ENCODE assay signal across 1 cellular context in the genomic region with DNA sequence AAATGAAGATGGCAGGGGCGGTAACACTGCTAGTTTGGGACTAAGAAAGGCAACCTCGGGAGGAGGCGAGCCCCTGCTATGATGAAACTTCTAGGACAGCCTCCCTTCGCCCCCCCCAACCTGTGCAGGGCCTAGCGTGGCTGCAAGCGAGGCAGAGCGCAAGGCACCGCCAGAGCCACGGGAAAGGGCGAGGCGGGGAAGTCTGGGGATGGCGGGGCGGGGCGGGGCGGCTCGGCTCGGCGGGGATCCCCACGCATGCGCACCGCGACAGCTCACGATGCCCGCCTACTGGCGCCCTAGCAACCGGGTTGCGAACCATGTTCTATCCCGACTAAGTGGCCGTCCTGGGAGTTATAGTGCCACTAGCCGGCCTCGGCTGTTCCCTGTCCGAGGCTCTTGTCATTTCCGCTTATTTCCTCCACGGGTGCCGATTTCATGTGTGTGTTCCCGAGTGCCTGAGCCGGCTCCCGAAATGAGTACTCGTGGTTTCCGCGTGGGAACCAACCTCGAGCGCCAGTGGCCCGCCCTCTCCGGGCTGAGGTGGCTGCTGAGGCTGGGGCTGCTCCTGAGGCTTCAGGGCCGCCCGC.
TF ChIP-seq lines count a peak whose summit lies in the region.

No MANE protein-coding gene starts in this region.

TF ChIP-seq in GM12878, 131 proteins besides CTCF, POLR2A, EP300 and RAD21 (continued from another document):
- TF ChIP-seq, protein P1, sequence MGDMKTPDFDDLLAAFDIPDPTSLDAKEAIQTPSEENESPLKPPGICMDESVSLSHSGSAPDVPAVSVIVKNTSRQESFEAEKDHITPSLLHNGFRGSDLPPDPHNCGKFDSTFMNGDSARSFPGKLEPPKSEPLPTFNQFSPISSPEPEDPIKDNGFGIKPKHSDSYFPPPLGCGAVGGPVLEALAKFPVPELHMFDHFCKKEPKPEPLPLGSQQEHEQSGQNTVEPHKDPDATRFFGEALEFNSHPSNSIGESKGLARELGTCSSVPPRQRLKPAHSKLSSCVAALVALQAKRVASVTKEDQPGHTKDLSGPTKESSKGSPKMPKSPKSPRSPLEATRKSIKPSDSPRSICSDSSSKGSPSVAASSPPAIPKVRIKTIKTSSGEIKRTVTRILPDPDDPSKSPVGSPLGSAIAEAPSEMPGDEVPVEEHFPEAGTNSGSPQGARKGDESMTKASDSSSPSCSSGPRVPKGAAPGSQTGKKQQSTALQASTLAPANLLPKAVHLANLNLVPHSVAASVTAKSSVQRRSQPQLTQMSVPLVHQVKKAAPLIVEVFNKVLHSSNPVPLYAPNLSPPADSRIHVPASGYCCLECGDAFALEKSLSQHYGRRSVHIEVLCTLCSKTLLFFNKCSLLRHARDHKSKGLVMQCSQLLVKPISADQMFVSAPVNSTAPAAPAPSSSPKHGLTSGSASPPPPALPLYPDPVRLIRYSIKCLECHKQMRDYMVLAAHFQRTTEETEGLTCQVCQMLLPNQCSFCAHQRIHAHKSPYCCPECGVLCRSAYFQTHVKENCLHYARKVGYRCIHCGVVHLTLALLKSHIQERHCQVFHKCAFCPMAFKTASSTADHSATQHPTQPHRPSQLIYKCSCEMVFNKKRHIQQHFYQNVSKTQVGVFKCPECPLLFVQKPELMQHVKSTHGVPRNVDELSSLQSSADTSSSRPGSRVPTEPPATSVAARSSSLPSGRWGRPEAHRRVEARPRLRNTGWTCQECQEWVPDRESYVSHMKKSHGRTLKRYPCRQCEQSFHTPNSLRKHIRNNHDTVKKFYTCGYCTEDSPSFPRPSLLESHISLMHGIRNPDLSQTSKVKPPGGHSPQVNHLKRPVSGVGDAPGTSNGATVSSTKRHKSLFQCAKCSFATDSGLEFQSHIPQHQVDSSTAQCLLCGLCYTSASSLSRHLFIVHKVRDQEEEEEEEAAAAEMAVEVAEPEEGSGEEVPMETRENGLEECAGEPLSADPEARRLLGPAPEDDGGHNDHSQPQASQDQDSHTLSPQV (IDR thresholded peaks at IDR 0.05) = no peak
- TF ChIP-seq JUND (IDR thresholded peaks at IDR 0.05; ENCODE audit: low read depth, low read length) = no peak
- TF ChIP-seq FOXM1 (IDR thresholded peaks at IDR 0.05; ENCODE audit: low read depth, low read length) = no peak
- TF ChIP-seq BHLHE40 (IDR thresholded peaks at IDR 0.05; ENCODE audit: borderline replicate concordance in 1 of 2, low read depth in 2 of 2, low read length in 1 of 2) = 0 out of 4 replicates have a peak, but pooled peaks of 1 of the 2 experiments have one; percentile 8
- TF ChIP-seq NR2F1 (conservative IDR thresholded peaks at IDR 0.05) = no peak
- TF ChIP-seq PAX8 (IDR thresholded peaks at IDR 0.05) = no peak
- no peak for TF ChIP-seq IRF4 (IDR thresholded peaks at IDR 0.05; ENCODE audit: low read depth, low read length)
- TF ChIP-seq NFXL1 (IDR thresholded peaks at IDR 0.05; ENCODE audit: borderline replicate concordance) = no peak
- TF ChIP-seq NBN (IDR thresholded peaks at IDR 0.05) = no peak
- no peak for TF ChIP-seq ZNF622 (IDR thresholded peaks at IDR 0.05)
- no peak for TF ChIP-seq ATF2 (IDR thresholded peaks at IDR 0.05; ENCODE audit: low read length)
- TF ChIP-seq IKZF2 (IDR thresholded peaks at IDR 0.05) = peak in 1 of 2 experiments; percentile 13; a peak in 1 of 4 replicates
- TF ChIP-seq CEBPB (IDR thresholded peaks at IDR 0.05; ENCODE audit: borderline replicate concordance in 1 of 2, low read depth in 2 of 2, low read length in 2 of 2) = no peak
- no peak for TF ChIP-seq EGR1 (IDR thresholded peaks at IDR 0.05; ENCODE audit: borderline replicate concordance in 1 of 2, low read depth in 2 of 2, low read length in 2 of 2)
- no peak for TF ChIP-seq NFYA (IDR thresholded peaks at IDR 0.05; ENCODE audit: borderline replicate concordance, low read depth, low read length)
- TF ChIP-seq, protein P2, sequence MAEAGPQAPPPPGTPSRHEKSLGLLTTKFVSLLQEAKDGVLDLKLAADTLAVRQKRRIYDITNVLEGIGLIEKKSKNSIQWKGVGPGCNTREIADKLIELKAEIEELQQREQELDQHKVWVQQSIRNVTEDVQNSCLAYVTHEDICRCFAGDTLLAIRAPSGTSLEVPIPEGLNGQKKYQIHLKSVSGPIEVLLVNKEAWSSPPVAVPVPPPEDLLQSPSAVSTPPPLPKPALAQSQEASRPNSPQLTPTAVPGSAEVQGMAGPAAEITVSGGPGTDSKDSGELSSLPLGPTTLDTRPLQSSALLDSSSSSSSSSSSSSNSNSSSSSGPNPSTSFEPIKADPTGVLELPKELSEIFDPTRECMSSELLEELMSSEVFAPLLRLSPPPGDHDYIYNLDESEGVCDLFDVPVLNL (IDR thresholded peaks at IDR 0.05; ENCODE audit: low read depth, low read length) = no peak
- TF ChIP-seq YY1 (IDR thresholded peaks at IDR 0.05; ENCODE audit: low read depth, low read length) = peak; percentile 84
